Comparison of ENCODE assay signal across 1 cellular context in the genomic region with DNA sequence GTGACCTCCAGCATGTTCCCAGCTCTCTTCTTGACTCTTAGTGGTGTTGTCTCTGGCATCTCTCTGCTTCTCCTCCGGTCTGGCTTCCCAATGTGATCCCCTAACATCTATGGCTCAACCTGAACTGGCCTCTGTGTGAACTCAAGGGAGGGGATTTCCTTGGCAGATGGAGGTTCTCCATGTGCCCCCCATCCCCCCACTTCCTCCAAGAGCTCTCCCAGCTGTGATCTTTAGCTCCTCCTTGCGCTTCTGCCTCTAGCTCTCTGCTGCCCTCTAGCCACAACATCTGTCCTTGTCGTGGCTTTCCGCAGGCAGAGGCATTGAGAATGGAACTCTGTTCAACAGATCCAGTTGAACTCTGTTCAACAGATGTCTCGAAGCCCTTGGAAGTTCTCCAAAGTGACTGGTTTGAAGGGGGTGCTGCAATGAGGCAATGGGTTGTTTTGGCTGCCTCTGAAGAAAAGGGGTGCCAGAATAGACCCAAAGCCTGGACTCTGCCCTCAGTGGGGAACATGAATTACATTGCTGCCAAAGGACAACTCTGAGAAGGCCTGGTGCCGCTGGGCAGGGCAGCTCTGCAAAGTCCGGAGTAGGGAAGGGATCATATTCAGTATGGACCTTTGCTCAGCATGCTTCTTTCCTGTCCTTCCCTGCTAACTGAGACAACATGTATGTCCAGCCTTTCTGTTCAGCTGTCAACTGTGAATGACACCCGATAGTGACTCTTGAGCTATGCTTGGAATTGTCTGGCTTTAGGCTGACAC.
TF ChIP-seq lines count a peak whose summit lies in the region.

No MANE protein-coding gene starts in this region.

TF ChIP-seq in HepG2, 621 proteins besides CTCF, POLR2A, EP300 and RAD21 (continued from another document and continues in another):
- TF ChIP-seq, protein P1, sequence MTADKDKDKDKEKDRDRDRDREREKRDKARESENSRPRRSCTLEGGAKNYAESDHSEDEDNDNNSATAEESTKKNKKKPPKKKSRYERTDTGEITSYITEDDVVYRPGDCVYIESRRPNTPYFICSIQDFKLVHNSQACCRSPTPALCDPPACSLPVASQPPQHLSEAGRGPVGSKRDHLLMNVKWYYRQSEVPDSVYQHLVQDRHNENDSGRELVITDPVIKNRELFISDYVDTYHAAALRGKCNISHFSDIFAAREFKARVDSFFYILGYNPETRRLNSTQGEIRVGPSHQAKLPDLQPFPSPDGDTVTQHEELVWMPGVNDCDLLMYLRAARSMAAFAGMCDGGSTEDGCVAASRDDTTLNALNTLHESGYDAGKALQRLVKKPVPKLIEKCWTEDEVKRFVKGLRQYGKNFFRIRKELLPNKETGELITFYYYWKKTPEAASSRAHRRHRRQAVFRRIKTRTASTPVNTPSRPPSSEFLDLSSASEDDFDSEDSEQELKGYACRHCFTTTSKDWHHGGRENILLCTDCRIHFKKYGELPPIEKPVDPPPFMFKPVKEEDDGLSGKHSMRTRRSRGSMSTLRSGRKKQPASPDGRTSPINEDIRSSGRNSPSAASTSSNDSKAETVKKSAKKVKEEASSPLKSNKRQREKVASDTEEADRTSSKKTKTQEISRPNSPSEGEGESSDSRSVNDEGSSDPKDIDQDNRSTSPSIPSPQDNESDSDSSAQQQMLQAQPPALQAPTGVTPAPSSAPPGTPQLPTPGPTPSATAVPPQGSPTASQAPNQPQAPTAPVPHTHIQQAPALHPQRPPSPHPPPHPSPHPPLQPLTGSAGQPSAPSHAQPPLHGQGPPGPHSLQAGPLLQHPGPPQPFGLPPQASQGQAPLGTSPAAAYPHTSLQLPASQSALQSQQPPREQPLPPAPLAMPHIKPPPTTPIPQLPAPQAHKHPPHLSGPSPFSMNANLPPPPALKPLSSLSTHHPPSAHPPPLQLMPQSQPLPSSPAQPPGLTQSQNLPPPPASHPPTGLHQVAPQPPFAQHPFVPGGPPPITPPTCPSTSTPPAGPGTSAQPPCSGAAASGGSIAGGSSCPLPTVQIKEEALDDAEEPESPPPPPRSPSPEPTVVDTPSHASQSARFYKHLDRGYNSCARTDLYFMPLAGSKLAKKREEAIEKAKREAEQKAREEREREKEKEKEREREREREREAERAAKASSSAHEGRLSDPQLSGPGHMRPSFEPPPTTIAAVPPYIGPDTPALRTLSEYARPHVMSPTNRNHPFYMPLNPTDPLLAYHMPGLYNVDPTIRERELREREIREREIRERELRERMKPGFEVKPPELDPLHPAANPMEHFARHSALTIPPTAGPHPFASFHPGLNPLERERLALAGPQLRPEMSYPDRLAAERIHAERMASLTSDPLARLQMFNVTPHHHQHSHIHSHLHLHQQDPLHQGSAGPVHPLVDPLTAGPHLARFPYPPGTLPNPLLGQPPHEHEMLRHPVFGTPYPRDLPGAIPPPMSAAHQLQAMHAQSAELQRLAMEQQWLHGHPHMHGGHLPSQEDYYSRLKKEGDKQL (CRISPR knock-in tag; IDR thresholded peaks at IDR 0.05; ENCODE audit: low read depth), result no peak
- no peak for TF ChIP-seq NR3C1 (CRISPR knock-in tag; IDR thresholded peaks at IDR 0.05)
- no peak for TF ChIP-seq PAWR (CRISPR knock-in tag; IDR thresholded peaks at IDR 0.05; ENCODE audit: borderline replicate concordance)
- peak; percentile 52; the same call in 1 of the 2 replicates for TF ChIP-seq YEATS2 (CRISPR knock-in tag; IDR thresholded peaks at IDR 0.05; ENCODE audit: borderline replicate concordance)
- no peak for TF ChIP-seq SRSF1 (optimal IDR thresholded peaks at IDR 0.05; ENCODE audit: low read depth, low read length)
- TF ChIP-seq ZNF225 (CRISPR knock-in tag; IDR thresholded peaks at IDR 0.05), result no peak
- TF ChIP-seq, protein P2, sequence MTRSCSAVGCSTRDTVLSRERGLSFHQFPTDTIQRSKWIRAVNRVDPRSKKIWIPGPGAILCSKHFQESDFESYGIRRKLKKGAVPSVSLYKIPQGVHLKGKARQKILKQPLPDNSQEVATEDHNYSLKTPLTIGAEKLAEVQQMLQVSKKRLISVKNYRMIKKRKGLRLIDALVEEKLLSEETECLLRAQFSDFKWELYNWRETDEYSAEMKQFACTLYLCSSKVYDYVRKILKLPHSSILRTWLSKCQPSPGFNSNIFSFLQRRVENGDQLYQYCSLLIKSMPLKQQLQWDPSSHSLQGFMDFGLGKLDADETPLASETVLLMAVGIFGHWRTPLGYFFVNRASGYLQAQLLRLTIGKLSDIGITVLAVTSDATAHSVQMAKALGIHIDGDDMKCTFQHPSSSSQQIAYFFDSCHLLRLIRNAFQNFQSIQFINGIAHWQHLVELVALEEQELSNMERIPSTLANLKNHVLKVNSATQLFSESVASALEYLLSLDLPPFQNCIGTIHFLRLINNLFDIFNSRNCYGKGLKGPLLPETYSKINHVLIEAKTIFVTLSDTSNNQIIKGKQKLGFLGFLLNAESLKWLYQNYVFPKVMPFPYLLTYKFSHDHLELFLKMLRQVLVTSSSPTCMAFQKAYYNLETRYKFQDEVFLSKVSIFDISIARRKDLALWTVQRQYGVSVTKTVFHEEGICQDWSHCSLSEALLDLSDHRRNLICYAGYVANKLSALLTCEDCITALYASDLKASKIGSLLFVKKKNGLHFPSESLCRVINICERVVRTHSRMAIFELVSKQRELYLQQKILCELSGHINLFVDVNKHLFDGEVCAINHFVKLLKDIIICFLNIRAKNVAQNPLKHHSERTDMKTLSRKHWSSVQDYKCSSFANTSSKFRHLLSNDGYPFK (CRISPR knock-in tag; IDR thresholded peaks at IDR 0.05; ENCODE audit: borderline replicate concordance), result no peak
- TF ChIP-seq ZNF263 (CRISPR knock-in tag; IDR thresholded peaks at IDR 0.05), result peak; percentile 63
- 0 out of 2 replicates have a peak, but pooled peaks have one; percentile 28 for TF ChIP-seq ZFP37 (CRISPR knock-in tag; IDR thresholded peaks at IDR 0.05; ENCODE audit: borderline replicate concordance)
- no peak for TF ChIP-seq JUND (CRISPR knock-in tag; IDR thresholded peaks at IDR 0.05)
- TF ChIP-seq, protein P3, sequence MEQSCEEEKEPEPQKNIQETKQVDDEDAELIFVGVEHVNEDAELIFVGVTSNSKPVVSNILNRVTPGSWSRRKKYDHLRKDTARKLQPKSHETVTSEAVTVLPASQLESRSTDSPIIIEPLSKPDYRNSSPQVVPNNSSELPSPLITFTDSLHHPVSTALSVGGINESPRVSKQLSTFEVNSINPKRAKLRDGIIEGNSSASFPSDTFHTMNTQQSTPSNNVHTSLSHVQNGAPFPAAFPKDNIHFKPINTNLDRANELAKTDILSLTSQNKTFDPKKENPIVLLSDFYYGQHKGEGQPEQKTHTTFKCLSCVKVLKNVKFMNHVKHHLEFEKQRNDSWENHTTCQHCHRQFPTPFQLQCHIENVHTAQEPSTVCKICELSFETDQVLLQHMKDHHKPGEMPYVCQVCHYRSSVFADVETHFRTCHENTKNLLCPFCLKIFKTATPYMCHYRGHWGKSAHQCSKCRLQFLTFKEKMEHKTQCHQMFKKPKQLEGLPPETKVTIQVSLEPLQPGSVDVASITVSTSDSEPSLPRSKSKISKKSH (CRISPR knock-in tag; IDR thresholded peaks at IDR 0.05; ENCODE audit: borderline replicate concordance), result no peak
- TF ChIP-seq CAMTA2 (CRISPR knock-in tag; IDR thresholded peaks at IDR 0.05; ENCODE audit: borderline replicate concordance), result no peak
- no peak; the same call in 1 of the 2 replicates for TF ChIP-seq ZFP90 (CRISPR knock-in tag; IDR thresholded peaks at IDR 0.05; ENCODE audit: borderline replicate concordance)
- no peak for TF ChIP-seq NCOA5 (CRISPR knock-in tag; IDR thresholded peaks at IDR 0.05)
- TF ChIP-seq MAF1 (CRISPR knock-in tag; IDR thresholded peaks at IDR 0.05; ENCODE audit: borderline replicate concordance), result no peak
- TF ChIP-seq, protein P4, sequence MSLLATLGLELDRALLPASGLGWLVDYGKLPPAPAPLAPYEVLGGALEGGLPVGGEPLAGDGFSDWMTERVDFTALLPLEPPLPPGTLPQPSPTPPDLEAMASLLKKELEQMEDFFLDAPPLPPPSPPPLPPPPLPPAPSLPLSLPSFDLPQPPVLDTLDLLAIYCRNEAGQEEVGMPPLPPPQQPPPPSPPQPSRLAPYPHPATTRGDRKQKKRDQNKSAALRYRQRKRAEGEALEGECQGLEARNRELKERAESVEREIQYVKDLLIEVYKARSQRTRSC (CRISPR knock-in tag; IDR thresholded peaks at IDR 0.05; ENCODE audit: low read depth), result no peak
- TF ChIP-seq, protein P5, sequence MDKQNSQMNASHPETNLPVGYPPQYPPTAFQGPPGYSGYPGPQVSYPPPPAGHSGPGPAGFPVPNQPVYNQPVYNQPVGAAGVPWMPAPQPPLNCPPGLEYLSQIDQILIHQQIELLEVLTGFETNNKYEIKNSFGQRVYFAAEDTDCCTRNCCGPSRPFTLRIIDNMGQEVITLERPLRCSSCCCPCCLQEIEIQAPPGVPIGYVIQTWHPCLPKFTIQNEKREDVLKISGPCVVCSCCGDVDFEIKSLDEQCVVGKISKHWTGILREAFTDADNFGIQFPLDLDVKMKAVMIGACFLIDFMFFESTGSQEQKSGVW (CRISPR knock-in tag; IDR thresholded peaks at IDR 0.05; ENCODE audit: borderline replicate concordance), result no peak
- TF ChIP-seq, protein P6, sequence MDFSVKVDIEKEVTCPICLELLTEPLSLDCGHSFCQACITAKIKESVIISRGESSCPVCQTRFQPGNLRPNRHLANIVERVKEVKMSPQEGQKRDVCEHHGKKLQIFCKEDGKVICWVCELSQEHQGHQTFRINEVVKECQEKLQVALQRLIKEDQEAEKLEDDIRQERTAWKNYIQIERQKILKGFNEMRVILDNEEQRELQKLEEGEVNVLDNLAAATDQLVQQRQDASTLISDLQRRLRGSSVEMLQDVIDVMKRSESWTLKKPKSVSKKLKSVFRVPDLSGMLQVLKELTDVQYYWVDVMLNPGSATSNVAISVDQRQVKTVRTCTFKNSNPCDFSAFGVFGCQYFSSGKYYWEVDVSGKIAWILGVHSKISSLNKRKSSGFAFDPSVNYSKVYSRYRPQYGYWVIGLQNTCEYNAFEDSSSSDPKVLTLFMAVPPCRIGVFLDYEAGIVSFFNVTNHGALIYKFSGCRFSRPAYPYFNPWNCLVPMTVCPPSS (IDR thresholded peaks at IDR 0.05), result no peak
- no peak for TF ChIP-seq ZBTB21 (CRISPR knock-in tag; IDR thresholded peaks at IDR 0.05)
- TF ChIP-seq TCF7 (IDR thresholded peaks at IDR 0.05; ENCODE audit: low read depth), result no peak
- TF ChIP-seq ZFP82 (CRISPR knock-in tag; IDR thresholded peaks at IDR 0.05; ENCODE audit: borderline replicate concordance), result no peak
- no peak; the same call in 1 of the 2 replicates for TF ChIP-seq BRD4 (CRISPR knock-in tag; IDR thresholded peaks at IDR 0.05)
- TF ChIP-seq ZNF296 (CRISPR knock-in tag; conservative IDR thresholded peaks at IDR 0.05), result no peak
- TF ChIP-seq FOXJ3 (CRISPR knock-in tag; IDR thresholded peaks at IDR 0.05; ENCODE audit: borderline replicate concordance), result no peak
- TF ChIP-seq, protein P7, sequence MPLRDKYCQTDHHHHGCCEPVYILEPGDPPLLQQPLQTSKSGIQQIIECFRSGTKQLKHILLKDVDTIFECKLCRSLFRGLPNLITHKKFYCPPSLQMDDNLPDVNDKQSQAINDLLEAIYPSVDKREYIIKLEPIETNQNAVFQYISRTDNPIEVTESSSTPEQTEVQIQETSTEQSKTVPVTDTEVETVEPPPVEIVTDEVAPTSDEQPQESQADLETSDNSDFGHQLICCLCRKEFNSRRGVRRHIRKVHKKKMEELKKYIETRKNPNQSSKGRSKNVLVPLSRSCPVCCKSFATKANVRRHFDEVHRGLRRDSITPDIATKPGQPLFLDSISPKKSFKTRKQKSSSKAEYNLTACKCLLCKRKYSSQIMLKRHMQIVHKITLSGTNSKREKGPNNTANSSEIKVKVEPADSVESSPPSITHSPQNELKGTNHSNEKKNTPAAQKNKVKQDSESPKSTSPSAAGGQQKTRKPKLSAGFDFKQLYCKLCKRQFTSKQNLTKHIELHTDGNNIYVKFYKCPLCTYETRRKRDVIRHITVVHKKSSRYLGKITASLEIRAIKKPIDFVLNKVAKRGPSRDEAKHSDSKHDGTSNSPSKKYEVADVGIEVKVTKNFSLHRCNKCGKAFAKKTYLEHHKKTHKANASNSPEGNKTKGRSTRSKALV (CRISPR knock-in tag; IDR thresholded peaks at IDR 0.05), result no peak
- 0 out of 2 replicates have a peak, but pooled peaks have one; percentile 30 for TF ChIP-seq ZMYM3 (CRISPR knock-in tag; IDR thresholded peaks at IDR 0.05)
- no peak for TF ChIP-seq ZNF660 (CRISPR knock-in tag; IDR thresholded peaks at IDR 0.05; ENCODE audit: borderline replicate concordance, low read depth)
- TF ChIP-seq ZNF383 (CRISPR knock-in tag; IDR thresholded peaks at IDR 0.05; ENCODE audit: borderline replicate concordance), result no peak
- no peak for TF ChIP-seq ZKSCAN5 (CRISPR knock-in tag; IDR thresholded peaks at IDR 0.05)
- TF ChIP-seq, protein P8, sequence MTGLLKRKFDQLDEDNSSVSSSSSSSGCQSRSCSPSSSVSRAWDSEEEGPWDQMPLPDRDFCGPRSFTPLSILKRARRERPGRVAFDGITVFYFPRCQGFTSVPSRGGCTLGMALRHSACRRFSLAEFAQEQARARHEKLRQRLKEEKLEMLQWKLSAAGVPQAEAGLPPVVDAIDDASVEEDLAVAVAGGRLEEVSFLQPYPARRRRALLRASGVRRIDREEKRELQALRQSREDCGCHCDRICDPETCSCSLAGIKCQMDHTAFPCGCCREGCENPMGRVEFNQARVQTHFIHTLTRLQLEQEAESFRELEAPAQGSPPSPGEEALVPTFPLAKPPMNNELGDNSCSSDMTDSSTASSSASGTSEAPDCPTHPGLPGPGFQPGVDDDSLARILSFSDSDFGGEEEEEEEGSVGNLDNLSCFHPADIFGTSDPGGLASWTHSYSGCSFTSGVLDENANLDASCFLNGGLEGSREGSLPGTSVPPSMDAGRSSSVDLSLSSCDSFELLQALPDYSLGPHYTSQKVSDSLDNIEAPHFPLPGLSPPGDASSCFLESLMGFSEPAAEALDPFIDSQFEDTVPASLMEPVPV (CRISPR knock-in tag; IDR thresholded peaks at IDR 0.05), result no peak
- TF ChIP-seq ZNF567 (CRISPR knock-in tag; IDR thresholded peaks at IDR 0.05; ENCODE audit: borderline replicate concordance), result no peak
- TF ChIP-seq ZNF878 (CRISPR knock-in tag; IDR thresholded peaks at IDR 0.05), result no peak
- TF ChIP-seq, protein P9, sequence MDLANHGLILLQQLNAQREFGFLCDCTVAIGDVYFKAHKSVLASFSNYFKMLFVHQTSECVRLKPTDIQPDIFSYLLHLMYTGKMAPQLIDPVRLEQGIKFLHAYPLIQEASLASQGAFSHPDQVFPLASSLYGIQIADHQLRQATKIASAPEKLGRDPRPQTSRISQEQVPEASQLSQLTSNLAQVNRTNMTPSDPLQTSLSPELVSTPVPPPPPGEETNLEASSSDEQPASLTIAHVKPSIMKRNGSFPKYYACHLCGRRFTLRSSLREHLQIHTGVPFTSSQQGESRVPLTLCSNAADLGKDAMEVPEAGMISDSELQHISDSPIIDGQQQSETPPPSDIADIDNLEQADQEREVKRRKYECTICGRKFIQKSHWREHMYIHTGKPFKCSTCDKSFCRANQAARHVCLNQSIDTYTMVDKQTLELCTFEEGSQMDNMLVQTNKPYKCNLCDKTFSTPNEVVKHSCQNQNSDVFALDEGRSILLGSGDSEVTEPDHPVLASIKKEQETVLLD (CRISPR knock-in tag; IDR thresholded peaks at IDR 0.05; ENCODE audit: low read depth), result no peak
- no peak for TF ChIP-seq ZNF83 (CRISPR knock-in tag; IDR thresholded peaks at IDR 0.05; ENCODE audit: borderline replicate concordance)
- TF ChIP-seq, protein P10, sequence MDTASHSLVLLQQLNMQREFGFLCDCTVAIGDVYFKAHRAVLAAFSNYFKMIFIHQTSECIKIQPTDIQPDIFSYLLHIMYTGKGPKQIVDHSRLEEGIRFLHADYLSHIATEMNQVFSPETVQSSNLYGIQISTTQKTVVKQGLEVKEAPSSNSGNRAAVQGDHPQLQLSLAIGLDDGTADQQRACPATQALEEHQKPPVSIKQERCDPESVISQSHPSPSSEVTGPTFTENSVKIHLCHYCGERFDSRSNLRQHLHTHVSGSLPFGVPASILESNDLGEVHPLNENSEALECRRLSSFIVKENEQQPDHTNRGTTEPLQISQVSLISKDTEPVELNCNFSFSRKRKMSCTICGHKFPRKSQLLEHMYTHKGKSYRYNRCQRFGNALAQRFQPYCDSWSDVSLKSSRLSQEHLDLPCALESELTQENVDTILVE (CRISPR knock-in tag; IDR thresholded peaks at IDR 0.05), result 0 out of 2 replicates have a peak, but pooled peaks have one; percentile 35
